In the genomic region with DNA sequence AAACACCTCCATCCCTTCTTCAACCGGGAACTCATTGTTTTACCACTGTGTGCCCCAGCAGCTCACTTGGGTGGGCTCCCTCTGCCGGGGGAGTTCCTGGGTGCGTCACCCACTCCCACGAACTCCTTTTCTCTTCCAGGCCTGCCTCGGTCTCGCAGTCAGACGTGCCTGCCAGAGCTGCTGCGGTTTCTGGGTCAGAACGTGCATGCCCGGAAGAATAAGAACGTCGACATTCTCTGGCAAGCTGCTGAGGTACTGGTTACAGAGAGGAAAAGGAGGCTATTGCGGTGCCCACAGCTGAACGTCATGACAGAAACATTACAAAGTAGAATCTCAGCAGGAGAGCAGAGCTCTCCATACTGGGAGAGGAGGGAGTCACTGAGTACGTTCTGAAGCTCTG, we compare ENCODE assay signal across 17 cellular contexts.
"Had no signal": no experiment of that assay in that cellular context is flagged by ENCODE, and none has a peak within 500 bp of the region (broad histone marks: within the 10 kb centered on the region; RNA-seq: fewer than 3 reads in every experiment).

No MANE protein-coding gene starts in this region.

- H3K27me3 Mint-ChIP-seq: activated naive CD8-positive, alpha-beta T cell treated with anti-CD3 and anti-CD28 coated beads, Interleukin-2, amount 10 ng/mL, durations not matched to agents 7 days and 5 days; memory B cell had no signal

- H3K4me3 Mint-ChIP-seq: activated naive CD8-positive, alpha-beta T cell treated with anti-CD3 and anti-CD28 coated beads, Interleukin-2, amount 10 ng/mL, durations not matched to agents 7 days and 5 days; memory B cell had no signal

- H3K4me1 ChIP-seq: pancreas, spleen, transverse colon, vagina had no signal

- H3K9me3 Mint-ChIP-seq: activated naive CD8-positive, alpha-beta T cell treated with anti-CD3 and anti-CD28 coated beads, Interleukin-2, amount 10 ng/mL, durations not matched to agents 7 days and 5 days; memory B cell had no signal

- H3K9me3 ChIP-seq: pancreas, spleen, transverse colon, vagina had no signal

- H3K27me3 ChIP-seq: pancreas, spleen, transverse colon, vagina had no signal

- ATAC-seq: pancreas had no signal

- H3K27ac ChIP-seq: pancreas, spleen, transverse colon, vagina, VCaP had no signal

- H3K36me3 ChIP-seq: pancreas had no signal

- H3K4me3 ChIP-seq: pancreas, spleen, transverse colon, vagina had no signal

- H3K27ac Mint-ChIP-seq: activated naive CD8-positive, alpha-beta T cell treated with anti-CD3 and anti-CD28 coated beads, Interleukin-2, amount 10 ng/mL, durations not matched to agents 7 days and 5 days; memory B cell had no signal

- DNase-seq: activated CD4-positive, alpha-beta T cell treated with anti-CD3 and anti-CD28 coated beads for 1 hour; activated CD8-positive, alpha-beta memory T cell treated with anti-CD3 and anti-CD28 coated beads for 24 hours; activated gamma-delta T cell treated with Interleukin-2 at 50 U/mL for 16 hours; activated naive CD8-positive, alpha-beta T cell treated with anti-CD3 and anti-CD28 coated beads, Interleukin-2, amount 10 ng/mL, durations not matched to agents 7 days and 5 days; activated T-cell treated with anti-CD3 and anti-CD28 coated beads, Interleukin-2, amount 50 U/mL, for 48 hours; cerebellar nuclear complex; cortex of kidney; effector CD4-positive, alpha-beta T cell; pancreas; spleen; stimulated activated naive CD4-positive, alpha-beta T cell treated with Interleukin-2 at 50 U/mL for 16 hours; SW 1271; T-helper 2 cell; transverse colon had no signal
